ENCODE assay signal across 8 cellular contexts in the genomic region with DNA sequence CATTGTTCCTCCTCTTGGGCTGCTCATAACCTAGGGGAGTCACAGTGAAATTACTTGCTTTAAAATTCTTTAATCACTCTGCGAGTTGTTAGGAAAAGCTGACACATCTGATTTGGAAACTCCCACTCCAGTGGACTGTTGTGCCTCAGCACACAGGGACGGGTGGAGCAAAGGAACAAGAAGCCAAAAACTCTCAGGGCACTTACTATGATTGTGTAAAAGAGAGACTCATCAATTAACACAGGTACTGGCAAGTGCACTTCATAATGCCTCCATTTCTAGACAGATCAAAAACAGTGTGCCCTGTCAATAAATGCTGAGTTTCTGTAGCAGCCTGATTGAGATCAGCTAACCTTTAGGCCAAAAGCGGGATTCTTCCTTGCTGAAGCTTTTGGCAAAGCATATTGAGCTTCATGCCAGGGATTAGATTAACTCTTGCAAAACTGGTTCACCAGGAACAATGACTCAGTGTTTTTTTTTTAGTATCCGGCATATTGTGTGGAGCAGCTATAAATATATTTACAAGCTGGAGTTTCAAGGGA. TPM values are rescaled to one million over a fixed set of nuclear protein-coding genes. Genes with fewer than 3 reads are reported as not detected.
DNase-seq lines count a peak whose midpoint lies in the region; ATAC-seq lines count a peak whose summit lies in the region.

No MANE protein-coding gene starts in this region.

- H3K4me3 ChIP-seq in duodenal mucosa (ENCODE audit: low read depth in 1 of 2, low read length in 2 of 2) = no peak overlapping the region
- H3K4me3 ChIP-seq in muscle layer of duodenum (ENCODE audit: low read depth in 1 of 2, low read length in 2 of 2) = no peak overlapping the region

- H3K9me3 Mint-ChIP-seq in activated T-helper 1 cell treated with anti-CD3 and anti-CD28 coated beads, Interleukin-12 subunit alpha, Interleukin-12 subunit beta, Interleukin-2, Interleukin-4 antibody, amounts not matched to agents 30 ng/mL and 10 ng/mL and 1 ng/mL, durations not matched to agents 14 hours and 24 hours and 36 hours = no peaks in the 10 kb centered on the region

- no peak overlapping the region for H3K9ac ChIP-seq in duodenal mucosa (ENCODE audit: low read depth in 1 of 2, low read length in 2 of 2)

- ATAC-seq in GM19351 (IDR thresholded peaks at IDR 0.05; ENCODE audit: unreplicated experiment) = no peak
- no peak for ATAC-seq in GM21515 (IDR thresholded peaks at IDR 0.05; ENCODE audit: unreplicated experiment)

- peaks cover 1% of the 10 kb centered on the region for H3K36me3 Mint-ChIP-seq in activated T-helper 1 cell treated with anti-CD3 and anti-CD28 coated beads, Interleukin-12 subunit alpha, Interleukin-12 subunit beta, Interleukin-2, Interleukin-4 antibody, amounts not matched to agents 30 ng/mL and 10 ng/mL and 1 ng/mL, durations not matched to agents 14 hours and 24 hours and 36 hours (ENCODE audit: low read depth)

- intact Hi-C loops in activated T-helper 1 cell treated with anti-CD3 and anti-CD28 coated beads, Interleukin-12 subunit alpha, Interleukin-12 subunit beta, Interleukin-2, Interleukin-4 antibody, amounts not matched to agents 30 ng/mL and 10 ng/mL and 1 ng/mL, durations not matched to agents 14 hours and 24 hours and 36 hours (cut with micrococcal nuclease) = no loop called here

- no peak overlapping the region for H3K4me3 Mint-ChIP-seq in activated T-helper 1 cell treated with anti-CD3 and anti-CD28 coated beads, Interleukin-12 subunit alpha, Interleukin-12 subunit beta, Interleukin-2, Interleukin-4 antibody, amounts not matched to agents 30 ng/mL and 10 ng/mL and 1 ng/mL, durations not matched to agents 14 hours and 24 hours and 36 hours

- H3K27me3 ChIP-seq in duodenal mucosa (ENCODE audit: control insufficient read depth in 1 of 2, insufficient read depth in 2 of 2, low read length in 2 of 2) = no peaks in the 10 kb centered on the region
- H3K27me3 ChIP-seq in muscle layer of duodenum (ENCODE audit: low read depth, low read length) = no peaks in the 10 kb centered on the region

- H3K36me3 ChIP-seq in duodenal mucosa (ENCODE audit: control insufficient read depth in 1 of 2, insufficient read depth in 2 of 2, low read length in 2 of 2) (no peaks in the 10 kb centered on the region), muscle layer of duodenum (ENCODE audit: control insufficient read depth in 1 of 2, insufficient read depth in 2 of 2, low read length in 2 of 2) (no peaks in the 10 kb centered on the region)

- H3K27ac Mint-ChIP-seq in activated T-helper 1 cell treated with anti-CD3 and anti-CD28 coated beads, Interleukin-12 subunit alpha, Interleukin-12 subunit beta, Interleukin-2, Interleukin-4 antibody, amounts not matched to agents 30 ng/mL and 10 ng/mL and 1 ng/mL, durations not matched to agents 14 hours and 24 hours and 36 hours = no peak overlapping the region

- H3K4me1 Mint-ChIP-seq in activated T-helper 1 cell treated with anti-CD3 and anti-CD28 coated beads, Interleukin-12 subunit alpha, Interleukin-12 subunit beta, Interleukin-2, Interleukin-4 antibody, amounts not matched to agents 30 ng/mL and 10 ng/mL and 1 ng/mL, durations not matched to agents 14 hours and 24 hours and 36 hours (ENCODE audit: low read depth) = peaks cover 29% of the 10 kb centered on the region

- H3K9me3 ChIP-seq in duodenal mucosa (ENCODE audit: control insufficient read depth in 1 of 2, low read length in 2 of 2) (no peaks in the 10 kb centered on the region), muscle layer of duodenum (ENCODE audit: control insufficient read depth in 1 of 2, low read length in 2 of 2) (no peaks in the 10 kb centered on the region)

- H3K4me1 ChIP-seq in duodenal mucosa (ENCODE audit: control insufficient read depth in 1 of 2, insufficient read depth in 2 of 2, low read length in 2 of 2) (peaks cover 34 to 35% of the 10 kb centered on the region in 2 donors), muscle layer of duodenum (ENCODE audit: control insufficient read depth in 1 of 2, insufficient read depth in 2 of 2, low read length in 2 of 2) (peaks cover 0 to 5% of the 10 kb centered on the region in 2 donors)

- DNase-seq in AG08395 (ENCODE audit: low spot score) = peak; percentile 74
- DNase-seq in NCI-H2029 treated with DMSO at 0.1 percent for 48 hours (lab: John Stamatoyannopoulos, UW) = peak; percentile 26
- no peak for DNase-seq in activated effector memory CD4-positive, alpha-beta T cell treated with Interleukin-2 at 50 U/mL for 16 hours
- no peak for DNase-seq in activated T-helper 1 cell treated with anti-CD3 and anti-CD28 coated beads, Interleukin-12 subunit alpha, Interleukin-12 subunit beta, Interleukin-2, Interleukin-4 antibody, amounts not matched to agents 30 ng/mL and 10 ng/mL and 1 ng/mL, durations not matched to agents 14 hours and 24 hours and 36 hours (ENCODE audit: low spot score)

- H3K27ac ChIP-seq in duodenal mucosa (ENCODE audit: low read depth, low read length) (peak overlapping the region; percentile 24), muscle layer of duodenum (ENCODE audit: low read length) (peak overlapping the region; percentile 81)

- no peaks in the 10 kb centered on the region for H3K27me3 Mint-ChIP-seq in activated T-helper 1 cell treated with anti-CD3 and anti-CD28 coated beads, Interleukin-12 subunit alpha, Interleukin-12 subunit beta, Interleukin-2, Interleukin-4 antibody, amounts not matched to agents 30 ng/mL and 10 ng/mL and 1 ng/mL, durations not matched to agents 14 hours and 24 hours and 36 hours (ENCODE audit: insufficient read depth)

RNA-seq across cellular contexts. Expression of a gene that starts 55.9 kb away (rescaled TPM):
- total RNA-seq in activated T-helper 1 cell treated with anti-CD3 and anti-CD28 coated beads, Interleukin-12 subunit alpha, Interleukin-12 subunit beta, Interleukin-2, Interleukin-4 antibody, amounts not matched to agents 30 ng/mL and 10 ng/mL and 1 ng/mL, durations not matched to agents 14 hours and 24 hours and 36 hours = not detected in 2 replicates

Comparison
In these comparisons a context has a peak if more than half of its experiments do, and no peak if none do; other contexts are left out.
1. DNase-seq: peak in AG08395 (single experiment) and NCI-H2029 treated with DMSO at 0.1 percent for 48 hours (single experiment); none in activated effector memory CD4-positive, alpha-beta T cell treated with Interleukin-2 at 50 U/mL for 16 hours (single experiment) and activated T-helper 1 cell treated with anti-CD3 and anti-CD28 coated beads, Interleukin-12 subunit alpha, Interleukin-12 subunit beta, Interleukin-2, Interleukin-4 antibody, amounts not matched to agents 30 ng/mL and 10 ng/mL and 1 ng/mL, durations not matched to agents 14 hours and 24 hours and 36 hours (single experiment).